28 cellular contexts compared by ENCODE assay signal in the genomic region with DNA sequence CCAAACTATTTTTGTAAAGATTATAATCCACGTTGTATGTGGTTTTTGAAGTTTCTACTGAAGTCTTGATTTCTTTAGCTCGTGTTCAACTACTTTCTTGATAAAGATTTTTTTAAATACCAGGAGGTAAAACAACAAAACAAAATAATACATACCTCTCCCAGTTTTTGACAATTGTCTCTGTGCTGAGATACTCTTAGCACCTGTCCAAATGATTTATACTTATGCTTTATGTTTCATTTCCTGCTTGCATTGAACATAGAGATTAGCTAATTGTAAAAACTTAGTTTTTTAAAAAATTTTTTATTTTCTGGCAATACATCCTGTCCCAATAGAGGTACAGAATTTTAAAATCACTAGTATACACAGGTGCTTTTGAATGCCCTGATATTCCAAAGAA.
"Had no signal": no experiment of that assay in that cellular context is flagged by ENCODE, and none has a peak within 500 bp of the region (broad histone marks: within the 10 kb centered on the region; RNA-seq: fewer than 3 reads in every experiment).

No MANE protein-coding gene starts in this region.

- H3K27ac Mint-ChIP-seq: activated B cell treated with CpG ODN at 0.5 μM for 24 hours; activated CD4-positive, alpha-beta memory T cell treated with anti-CD3 and anti-CD28 coated beads for 36 hours; activated naive CD4-positive, alpha-beta T cell treated with anti-CD3 and anti-CD28 coated beads, Interleukin-2, amount 10 ng/mL, durations not matched to agents 7 days and 5 days; activated naive CD8-positive, alpha-beta T cell treated with anti-CD3 and anti-CD28 coated beads for 36 hours; activated T-helper 1 cell treated with anti-CD3 and anti-CD28 coated beads, Interleukin-12 subunit alpha, Interleukin-12 subunit beta, Interleukin-2, Interleukin-4 antibody, amounts not matched to agents 30 ng/mL and 10 ng/mL and 1 ng/mL, durations not matched to agents 14 hours and 24 hours and 36 hours had no signal

- H3K27me3 ChIP-seq: brain microvascular endothelial cell, colonic mucosa had no signal

- H3K4me1 ChIP-seq: colonic mucosa had no signal

- H3K36me3 ChIP-seq: brain microvascular endothelial cell, colonic mucosa had no signal

- H3K9me3 ChIP-seq: colonic mucosa had no signal

- DNase-seq: activated B cell treated with CpG ODN at 0.5 μM for 24 hours; activated CD4-positive, alpha-beta memory T cell treated with anti-CD3 and anti-CD28 coated beads for 36 hours; activated CD4-positive, alpha-beta T cell treated with anti-CD3 and anti-CD28 coated beads for 4 hours; activated CD4-positive, alpha-beta T cell treated with anti-CD3 and anti-CD28 coated beads, Interleukin-2, amount 50 U/mL, for 1 hour; activated CD4-positive, CD25-positive, alpha-beta regulatory T cell treated with anti-CD3 and anti-CD28 coated beads, Interleukin-2, amount 50 U/mL, for 72 hours; activated CD8-positive, alpha-beta memory T cell treated with anti-CD3 and anti-CD28 coated beads, Interleukin-2, amount 50 U/mL, for 4 hours; activated gamma-delta T cell treated with Interleukin-2 at 50 U/mL for 16 hours; activated naive CD4-positive, alpha-beta T cell treated with anti-CD3 and anti-CD28 coated beads, Interleukin-2, amount 10 ng/mL, durations not matched to agents 7 days and 5 days; activated naive CD8-positive, alpha-beta T cell treated with anti-CD3 and anti-CD28 coated beads for 36 hours; activated T-cell treated with anti-CD3 and anti-CD28 coated beads for 4 hours; activated T-cell treated with anti-CD3 and anti-CD28 coated beads, Interleukin-2, amount 50 U/mL, for 4 hours; amniotic stem cell; aorta; brain microvascular endothelial cell; central memory CD4-positive, alpha-beta T cell; colonic mucosa; NCI-H1048; NCI-H1105 treated with DMSO at 0.1 percent for 48 hours; NCI-H1436; NCI-H1694; NCI-H1930; NCI-H2081 treated with DMSO at 0.1 percent for 48 hours; NCI-H226; NCI-H446 treated with DMSO at 0.1 percent for 48 hours; NCI-H524 treated with DMSO at 0.1 percent for 48 hours; NK-92 treated with Interleukin-12 subunit alpha and Interleukin-12 subunit beta, amount 100 ng/mL, for 24 hours; Right ventricle myocardium superior had no signal

- H3K4me3 Mint-ChIP-seq: activated B cell treated with CpG ODN at 0.5 μM for 24 hours; activated CD4-positive, alpha-beta memory T cell treated with anti-CD3 and anti-CD28 coated beads for 36 hours; activated naive CD4-positive, alpha-beta T cell treated with anti-CD3 and anti-CD28 coated beads, Interleukin-2, amount 10 ng/mL, durations not matched to agents 7 days and 5 days; activated naive CD8-positive, alpha-beta T cell treated with anti-CD3 and anti-CD28 coated beads for 36 hours; activated T-cell treated with anti-CD3 and anti-CD28 coated beads, Interleukin-2, amount 50 U/mL, for 4 hours; activated T-helper 1 cell treated with anti-CD3 and anti-CD28 coated beads, Interleukin-12 subunit alpha, Interleukin-12 subunit beta, Interleukin-2, Interleukin-4 antibody, amounts not matched to agents 30 ng/mL and 10 ng/mL and 1 ng/mL, durations not matched to agents 14 hours and 24 hours and 36 hours had no signal

- H3K36me3 Mint-ChIP-seq: activated CD4-positive, alpha-beta memory T cell treated with anti-CD3 and anti-CD28 coated beads for 36 hours; activated naive CD4-positive, alpha-beta T cell treated with anti-CD3 and anti-CD28 coated beads, Interleukin-2, amount 10 ng/mL, durations not matched to agents 7 days and 5 days; activated naive CD8-positive, alpha-beta T cell treated with anti-CD3 and anti-CD28 coated beads for 36 hours had no signal

- H3K27me3 Mint-ChIP-seq: activated B cell treated with CpG ODN at 0.5 μM for 24 hours; activated CD4-positive, alpha-beta memory T cell treated with anti-CD3 and anti-CD28 coated beads for 36 hours; activated naive CD4-positive, alpha-beta T cell treated with anti-CD3 and anti-CD28 coated beads, Interleukin-2, amount 10 ng/mL, durations not matched to agents 7 days and 5 days; activated naive CD8-positive, alpha-beta T cell treated with anti-CD3 and anti-CD28 coated beads for 36 hours had no signal

- ATAC-seq: activated T-cell treated with anti-CD3 and anti-CD28 coated beads, Interleukin-2, amount 50 U/mL, for 4 hours had no signal

- H3K4me3 ChIP-seq: colonic mucosa had no signal

- H3K27ac ChIP-seq: brain microvascular endothelial cell, colonic mucosa had no signal

- H3K4me1 Mint-ChIP-seq: activated B cell treated with CpG ODN at 0.5 μM for 24 hours; activated naive CD4-positive, alpha-beta T cell treated with anti-CD3 and anti-CD28 coated beads, Interleukin-2, amount 10 ng/mL, durations not matched to agents 7 days and 5 days; activated naive CD8-positive, alpha-beta T cell treated with anti-CD3 and anti-CD28 coated beads for 36 hours had no signal
